1 cellular context compared by ENCODE assay signal in genomic region chr3:52022323-52023100, GRCh38.
TF ChIP-seq lines count a peak whose summit lies in the region.

No MANE protein-coding gene starts in this region.

TF ChIP-seq in HepG2, 621 proteins besides CTCF, POLR2A, EP300 and RAD21:
- no peak for TF ChIP-seq ZNF790 (CRISPR knock-in tag; IDR thresholded peaks at IDR 0.05; ENCODE audit: borderline replicate concordance)
- TF ChIP-seq ATF7 (IDR thresholded peaks at IDR 0.05): no peak
- TF ChIP-seq ATF7 (CRISPR knock-in tag; IDR thresholded peaks at IDR 0.05): no peak
- TF ChIP-seq ATF1 (CRISPR knock-in tag; IDR thresholded peaks at IDR 0.05): no peak
- TF ChIP-seq, protein P1, sequence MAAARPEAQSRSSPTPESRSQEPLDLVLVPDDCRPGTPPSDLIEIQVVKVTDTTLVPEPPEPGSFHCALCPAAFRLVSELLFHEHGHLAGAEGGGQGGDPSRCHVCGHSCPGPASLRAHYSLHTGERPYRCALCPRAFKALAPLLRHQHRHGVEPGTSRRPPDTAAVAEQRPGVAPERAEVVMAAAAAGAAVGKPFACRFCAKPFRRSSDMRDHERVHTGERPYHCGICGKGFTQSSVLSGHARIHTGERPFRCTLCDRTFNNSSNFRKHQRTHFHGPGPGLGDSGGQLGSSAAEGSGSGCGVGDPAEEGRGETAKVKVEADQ (CRISPR knock-in tag; IDR thresholded peaks at IDR 0.05; ENCODE audit: borderline replicate concordance): no peak
- TF ChIP-seq HOXD1 (CRISPR knock-in tag; IDR thresholded peaks at IDR 0.05): no peak
- TF ChIP-seq SALL1 (CRISPR knock-in tag; IDR thresholded peaks at IDR 0.05): no peak
- TF ChIP-seq MED8 (CRISPR knock-in tag; IDR thresholded peaks at IDR 0.05; ENCODE audit: insufficient replicate concordance): no peak
- TF ChIP-seq REXO4 (CRISPR knock-in tag; IDR thresholded peaks at IDR 0.05; ENCODE audit: borderline replicate concordance): no peak
- no peak for TF ChIP-seq NFE2 (CRISPR knock-in tag; IDR thresholded peaks at IDR 0.05)
- TF ChIP-seq TFE3 (CRISPR knock-in tag; IDR thresholded peaks at IDR 0.05): no peak
- no peak for TF ChIP-seq ZNF282 (IDR thresholded peaks at IDR 0.05; ENCODE audit: partially characterized antibody)
- TF ChIP-seq, protein P2, sequence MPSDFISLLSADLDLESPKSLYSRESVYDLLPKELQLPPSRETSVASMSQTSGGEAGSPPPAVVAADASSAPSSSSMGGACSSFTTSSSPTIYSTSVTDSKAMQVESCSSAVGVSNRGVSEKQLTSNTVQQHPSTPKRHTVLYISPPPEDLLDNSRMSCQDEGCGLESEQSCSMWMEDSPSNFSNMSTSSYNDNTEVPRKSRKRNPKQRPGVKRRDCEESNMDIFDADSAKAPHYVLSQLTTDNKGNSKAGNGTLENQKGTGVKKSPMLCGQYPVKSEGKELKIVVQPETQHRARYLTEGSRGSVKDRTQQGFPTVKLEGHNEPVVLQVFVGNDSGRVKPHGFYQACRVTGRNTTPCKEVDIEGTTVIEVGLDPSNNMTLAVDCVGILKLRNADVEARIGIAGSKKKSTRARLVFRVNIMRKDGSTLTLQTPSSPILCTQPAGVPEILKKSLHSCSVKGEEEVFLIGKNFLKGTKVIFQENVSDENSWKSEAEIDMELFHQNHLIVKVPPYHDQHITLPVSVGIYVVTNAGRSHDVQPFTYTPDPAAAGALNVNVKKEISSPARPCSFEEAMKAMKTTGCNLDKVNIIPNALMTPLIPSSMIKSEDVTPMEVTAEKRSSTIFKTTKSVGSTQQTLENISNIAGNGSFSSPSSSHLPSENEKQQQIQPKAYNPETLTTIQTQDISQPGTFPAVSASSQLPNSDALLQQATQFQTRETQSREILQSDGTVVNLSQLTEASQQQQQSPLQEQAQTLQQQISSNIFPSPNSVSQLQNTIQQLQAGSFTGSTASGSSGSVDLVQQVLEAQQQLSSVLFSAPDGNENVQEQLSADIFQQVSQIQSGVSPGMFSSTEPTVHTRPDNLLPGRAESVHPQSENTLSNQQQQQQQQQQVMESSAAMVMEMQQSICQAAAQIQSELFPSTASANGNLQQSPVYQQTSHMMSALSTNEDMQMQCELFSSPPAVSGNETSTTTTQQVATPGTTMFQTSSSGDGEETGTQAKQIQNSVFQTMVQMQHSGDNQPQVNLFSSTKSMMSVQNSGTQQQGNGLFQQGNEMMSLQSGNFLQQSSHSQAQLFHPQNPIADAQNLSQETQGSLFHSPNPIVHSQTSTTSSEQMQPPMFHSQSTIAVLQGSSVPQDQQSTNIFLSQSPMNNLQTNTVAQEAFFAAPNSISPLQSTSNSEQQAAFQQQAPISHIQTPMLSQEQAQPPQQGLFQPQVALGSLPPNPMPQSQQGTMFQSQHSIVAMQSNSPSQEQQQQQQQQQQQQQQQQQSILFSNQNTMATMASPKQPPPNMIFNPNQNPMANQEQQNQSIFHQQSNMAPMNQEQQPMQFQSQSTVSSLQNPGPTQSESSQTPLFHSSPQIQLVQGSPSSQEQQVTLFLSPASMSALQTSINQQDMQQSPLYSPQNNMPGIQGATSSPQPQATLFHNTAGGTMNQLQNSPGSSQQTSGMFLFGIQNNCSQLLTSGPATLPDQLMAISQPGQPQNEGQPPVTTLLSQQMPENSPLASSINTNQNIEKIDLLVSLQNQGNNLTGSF (CRISPR knock-in tag; IDR thresholded peaks at IDR 0.05): no peak
- TF ChIP-seq RCOR2 (CRISPR knock-in tag; IDR thresholded peaks at IDR 0.05): no peak
